9 cellular contexts compared by ENCODE assay signal in genomic region chr2:110114801-110115200, GRCh38. TPM values are rescaled to one million over a fixed set of nuclear protein-coding genes. Genes with fewer than 3 reads are reported as not detected.
A peak's percentile ranks its signal among the peaks of the same experiment; 100 is the strongest.
DNase-seq lines count a peak whose midpoint lies in the region; ATAC-seq and TF ChIP-seq lines count a peak whose summit lies in the region.
"Had no signal": no experiment of that assay in that cellular context is flagged by ENCODE, and none has a peak within 500 bp of the region (broad histone marks: within the 10 kb centered on the region; RNA-seq: fewer than 3 reads in every experiment).

No MANE protein-coding gene starts in this region.

- no peak overlapping the region for H3K56ac ChIP-seq in IMR-90 (ENCODE audit: extremely low read depth, insufficient read depth, low read length)

- dilution Hi-C loops in IMR-90 (cut with HindIII; ENCODE audit: low sequenced_read_pairs, unreplicated experiment), result no loop called here

- H3K4me1 ChIP-seq in IMR-90 (ENCODE audit: control insufficient read depth, insufficient read depth, low read length), result no peaks in the 10 kb centered on the region
- peaks cover 0 to 22% (median 17%) of the 10 kb centered on the region in 4 donors for H3K4me1 ChIP-seq in tibial artery

- no peak overlapping the region for H3K4ac ChIP-seq in IMR-90 (ENCODE audit: low read depth, low read length)

- in situ Hi-C loops in IMR-90 (cut with MboI; ENCODE audit: low sequenced_read_pairs) (no loop called here), astrocyte of the cerebellum (cut with HindIII; ENCODE audit: low sequenced_read_pairs) (no loop called here)

- WGBS in IMR-90 (ENCODE audit: extremely low coverage in 2 of 2, insufficient read length in 1 of 2), 2 experiments, result 93% methylated on average over 9 of the region's 13 CpGs; no CpG with 5 or more reads in 1 of the 2 experiments

- H3K4me3 ChIP-seq in IMR-90 (ENCODE audit: insufficient read depth, low read depth, low read length) (no peak overlapping the region), astrocyte of the cerebellum (ENCODE audit: low read depth, low read length) (peak overlapping the region; percentile 58), tibial artery (peak overlapping the region; percentile 43 to 45)

- H3K27ac ChIP-seq in IMR-90 (ENCODE audit: insufficient read depth, low read length) (no peak overlapping the region), tibial artery (peak overlapping the region in 1 of 2 donors; percentile 45)

- intact Hi-C loops in IMR-90 (cut with micrococcal nuclease) (loop anchor here (5.0 kb wide), 1 partner anchor 38 kb away; no protein-coding TSS in a partner anchor), tibial artery (cut with DNase I; ENCODE audit: low total_unique reads) (no loop called here)

- no peak overlapping the region for H2AK5ac ChIP-seq in IMR-90 (ENCODE audit: low read depth, low read length)

- H2AFZ ChIP-seq in IMR-90 (replicated peaks; ENCODE audit: low read length, poor library complexity), result no peak overlapping the region

- H3K36me3 ChIP-seq in IMR-90 (ENCODE audit: control insufficient read depth, insufficient read depth, low read length) (no peaks in the 10 kb centered on the region), tibial artery (no peaks in the 10 kb centered on the region)

- no peak overlapping the region for H3K18ac ChIP-seq in IMR-90 (ENCODE audit: low read depth, low read length)

- no TSS peak for BruUV-seq in IMR-90 (replicated peaks; lab: Mats Ljungman, UMichigan)

- no peak overlapping the region for H4K91ac ChIP-seq in IMR-90 (ENCODE audit: insufficient read depth, low read depth, low read length)

- no peak overlapping the region for H2BK120ac ChIP-seq in IMR-90 (ENCODE audit: low read depth, low read length)

- H3K23ac ChIP-seq in IMR-90 (ENCODE audit: low read depth, low read length), result no peak overlapping the region

- no peak overlapping the region for H3K14ac ChIP-seq in IMR-90 (replicated peaks; ENCODE audit: low read depth, low read length)

- TF ChIP-seq CTCF in IMR-90 (conservative IDR thresholded peaks at IDR 0.05; ENCODE audit: low read depth, low read length), result no peak
- no peak for TF ChIP-seq CTCF in astrocyte of the cerebellum (IDR thresholded peaks at IDR 0.05; ENCODE audit: low read depth, low read length, missing control alignments)
- no peak for TF ChIP-seq CTCF in tibial artery (IDR thresholded peaks at IDR 0.05)

- POLR2A ChIA-PET in IMR-90 (lab: Charles Lee; ENCODE audit: unreplicated experiment), result interaction anchor here (0.6 kb wide), 1 partner anchor 10 kb away, joined by 4 read pairs; no protein-coding TSS in a partner anchor

- H2BK15ac ChIP-seq in IMR-90 (ENCODE audit: low read depth, low read length), result no peak overlapping the region

- DNase-seq in IMR-90, result no peak
- DNase-seq in astrocyte of the cerebellum (ENCODE audit: low read depth), result no peak
- peak; percentile 77 for DNase-seq in left kidney (ENCODE audit: low read depth, low spot score)
- no peak for DNase-seq in tibial artery
- no peak for DNase-seq in ecto neural progenitor cell (ENCODE audit: low spot score)
- DNase-seq: activated CD4-positive, alpha-beta T cell treated with anti-CD3 and anti-CD28 coated beads for 1 hour had no signal

- no peaks in the 10 kb centered on the region for H3K79me1 ChIP-seq in IMR-90 (ENCODE audit: low read depth in 1 of 2, low read length in 2 of 2)

- H4K20me1 ChIP-seq in IMR-90 (ENCODE audit: insufficient read depth, low read length), result no peaks in the 10 kb centered on the region

- H3K9me3 ChIP-seq in IMR-90 (ENCODE audit: control insufficient read depth, insufficient read depth, low read length) (no peaks in the 10 kb centered on the region), tibial artery (no peaks in the 10 kb centered on the region)

- no peak for TF ChIP-seq POLR2A in IMR-90 (IDR thresholded peaks at IDR 0.05; ENCODE audit: low read depth, low read length)

- H2BK5ac ChIP-seq in IMR-90 (ENCODE audit: low read depth, low read length, poor library complexity, severe bottlenecking), result no peak overlapping the region

- peak overlapping the region; percentile 1 for H2AK9ac ChIP-seq in IMR-90 (replicated peaks; ENCODE audit: low read depth, low read length, poor library complexity)

- CTCF ChIA-PET in IMR-90 (lab: Yijun Ruan, JAX), result no interaction called here

- H4K5ac ChIP-seq in IMR-90 (ENCODE audit: low read depth, low read length), result no peak overlapping the region

- H2BK20ac ChIP-seq in IMR-90 (ENCODE audit: low read depth, low read length), result no peak overlapping the region

- H3K9me1 ChIP-seq in IMR-90 (ENCODE audit: insufficient read depth, low read length), result no peaks in the 10 kb centered on the region

- H3K9ac ChIP-seq in IMR-90 (ENCODE audit: low read depth, low read length), result no peak overlapping the region

- no peak overlapping the region for H4K8ac ChIP-seq in IMR-90 (ENCODE audit: low read depth in 2 of 2, low read length in 2 of 2)

- ATAC-seq in IMR-90 (ENCODE audit: low read depth) (no peak), HG03521 (IDR thresholded peaks at IDR 0.05; ENCODE audit: unreplicated experiment) (no peak), HG03175 (IDR thresholded peaks at IDR 0.05; ENCODE audit: unreplicated experiment) (no peak)

- no peak overlapping the region for H3K4me2 ChIP-seq in IMR-90 (ENCODE audit: low read depth, low read length)

- TF ChIP-seq RAD21 in IMR-90 (IDR thresholded peaks at IDR 0.05; ENCODE audit: low read length), result no peak

- peaks cover 12% of the 10 kb centered on the region for H3K27me3 ChIP-seq in IMR-90 (ENCODE audit: control insufficient read depth, insufficient read depth, low read length)
- peaks cover 0 to 23% of the 10 kb centered on the region in 2 donors for H3K27me3 ChIP-seq in tibial artery

TF ChIP-seq in IMR-90, 13 proteins besides CTCF, POLR2A, EP300 and RAD21:
- TF ChIP-seq CEBPB (IDR thresholded peaks at IDR 0.05; ENCODE audit: low read depth, low read length), result no peak
- TF ChIP-seq MAZ (IDR thresholded peaks at IDR 0.05; ENCODE audit: borderline replicate concordance, low read depth, low read length), result no peak
- TF ChIP-seq CHD1 (IDR thresholded peaks at IDR 0.05; ENCODE audit: low read depth, low read length), result no peak
- no peak for TF ChIP-seq NFE2L2 (IDR thresholded peaks at IDR 0.05; ENCODE audit: low read depth, low read length)
- TF ChIP-seq SMC3 (IDR thresholded peaks at IDR 0.05; ENCODE audit: low read depth, low read length), result no peak
- no peak for TF ChIP-seq MXI1 (IDR thresholded peaks at IDR 0.05; ENCODE audit: borderline replicate concordance, low read depth, low read length)
- no peak for TF ChIP-seq RFX5 (IDR thresholded peaks at IDR 0.05; ENCODE audit: low read depth, low read length)
- TF ChIP-seq RCOR1 (IDR thresholded peaks at IDR 0.05; ENCODE audit: insufficient replicate concordance, low read length), result no peak
- no peak for TF ChIP-seq BHLHE40 (IDR thresholded peaks at IDR 0.05; ENCODE audit: low read depth, low read length)
- TF ChIP-seq ELK1 (IDR thresholded peaks at IDR 0.05; ENCODE audit: borderline replicate concordance, low read depth, low read length), result no peak
- no peak for TF ChIP-seq USF2 (IDR thresholded peaks at IDR 0.05; ENCODE audit: low read depth, low read length)
- TF ChIP-seq FOS (IDR thresholded peaks at IDR 0.05; ENCODE audit: low read depth, low read length), result no peak
- TF ChIP-seq MAFK (IDR thresholded peaks at IDR 0.05; ENCODE audit: low read depth, low read length), result no peak

RNA-seq across cellular contexts. Expression of gene MALL, which starts 0.8 kb away (rescaled TPM):
- 1.6 and 2.2 TPM in 2 replicates for total RNA-seq in IMR-90 (2012; rRNA removed)
- polyA plus RNA-seq in IMR-90 (2012; rRNA removed), result 1.2 and 1.6 TPM in 2 replicates
- polyA plus RNA-seq in IMR-90 (2012; cell fraction: cytosol; rRNA removed), result 1.0 and 1.4 TPM in 2 replicates
- polyA plus RNA-seq in IMR-90 (2012; cell fraction: nucleus; rRNA removed; ENCODE audit: low replicate concordance), result 0.37 and 0.46 TPM in 2 replicates
- total RNA-seq: natural killer cell treated with Interleukin-12 subunit alpha and Interleukin-12 subunit beta and Interleukin-15 and Interleukin-18, amount 100 ng/mL, for 72 hours had no signal
